Comparison of ENCODE assay signal across 8 cellular contexts in the genomic region with DNA sequence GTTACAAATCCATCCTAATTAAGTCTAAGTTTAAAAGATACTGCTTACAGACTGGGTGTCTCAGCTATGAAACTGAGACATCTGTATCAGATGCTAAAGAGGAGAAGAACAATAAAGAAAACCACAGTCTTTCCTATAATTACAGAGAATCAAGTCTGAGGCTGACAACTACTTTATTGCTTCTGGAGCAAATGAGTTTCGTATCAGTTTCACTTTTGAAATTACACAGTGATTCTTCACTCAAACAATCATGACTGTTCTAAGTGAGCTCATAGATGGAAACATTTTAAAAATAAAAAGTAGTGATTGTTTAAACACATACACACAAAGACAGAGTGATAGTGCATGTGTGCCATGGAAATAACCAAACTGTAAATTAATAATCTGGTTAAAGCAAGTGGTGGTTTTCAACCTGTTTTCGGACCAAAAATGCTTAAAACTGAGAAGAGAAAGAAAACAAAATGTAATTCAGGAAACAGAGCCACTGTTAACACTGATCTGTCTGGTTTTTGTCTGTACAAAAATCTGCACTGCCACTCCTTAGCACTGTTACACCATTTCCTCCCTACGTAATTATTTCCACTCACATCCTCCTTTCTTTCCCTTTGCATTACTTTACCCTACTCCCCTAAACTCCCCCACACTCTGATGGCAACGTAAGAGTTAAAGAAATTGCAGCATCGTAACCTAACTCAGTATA. TPM values are rescaled to one million over a fixed set of nuclear protein-coding genes. Genes with fewer than 3 reads are reported as not detected.
DNase-seq lines count a peak whose midpoint lies in the region; ATAC-seq and TF ChIP-seq lines count a peak whose summit lies in the region.

No MANE protein-coding gene starts in this region.

- peak overlapping the region; percentile 26 for H3K4me3 ChIP-seq in AG04449 (ENCODE audit: low read depth, low read length)
- H3K4me3 ChIP-seq in mucosa of descending colon, result no peak overlapping the region

- POLR2A ChIA-PET in AG04449 (lab: Yijun Ruan, JAX), result no interaction called here

- intact Hi-C loops in mucosa of descending colon (cut with DNase I, micrococcal nuclease), result no loop called here

- peaks cover 12% of the 10 kb centered on the region for H3K4me1 ChIP-seq in mucosa of descending colon (ENCODE audit: low read depth)

- no peak for TF ChIP-seq CTCF in AG04449 (IDR thresholded peaks at IDR 0.05; ENCODE audit: insufficient read depth, low read length, missing control alignments)
- TF ChIP-seq CTCF in mucosa of descending colon (IDR thresholded peaks at IDR 0.05), result no peak

- no peaks in the 10 kb centered on the region for H3K36me3 ChIP-seq in mucosa of descending colon (ENCODE audit: low read depth)

- no peak for DNase-seq in AG04449 (ENCODE audit: low read depth, low spot score)
- DNase-seq in RPMI7951 (ENCODE audit: low read depth), result peak; percentile 42
- peak; percentile 74 to 85 for DNase-seq in dermis microvascular lymphatic vessel endothelial cell (ENCODE audit: low read depth in 2 of 2)
- DNase-seq in mucosa of descending colon, result peak in 1 of 3 donors; percentile 16
- DNase-seq in DMS79 (lab: John Stamatoyannopoulos, UW), result no peak
- DNase-seq in activated CD8-positive, alpha-beta memory T cell treated with anti-CD3 and anti-CD28 coated beads for 24 hours, result no peak

- H3K9me3 ChIP-seq in mucosa of descending colon, result no peaks in the 10 kb centered on the region

- peak; percentile 77 for ATAC-seq in GM18870 (IDR thresholded peaks at IDR 0.05; ENCODE audit: unreplicated experiment)
- peak; percentile 82 for ATAC-seq in HG03064 (IDR thresholded peaks at IDR 0.05; ENCODE audit: low read depth, unreplicated experiment)
- peak; percentile 88 for ATAC-seq in mucosa of descending colon

- CTCF ChIA-PET in AG04449 (lab: Yijun Ruan, JAX), result no interaction called here

RNA-seq across cellular contexts. Expression of a gene that starts 12.5 kb away (rescaled TPM):
- 30.1 and 42.7 TPM in 2 replicates for total RNA-seq in RPMI7951 (2014; rRNA removed; shearing (Covaris generic))
- total RNA-seq in dermis microvascular lymphatic vessel endothelial cell (47.6 and 50.8 TPM in 2 replicates), mucosa of descending colon (10 to 100 TPM; 24.2 to 47.3 (median 29.5) TPM)

RNA-seq across cellular contexts. Expression of a gene that starts 53.1 kb away (rescaled TPM):
- not detected in 2 replicates for total RNA-seq in RPMI7951 (2014; rRNA removed; shearing (Covaris generic))
- total RNA-seq in dermis microvascular lymphatic vessel endothelial cell (under 0.01 TPM in 2 replicates), mucosa of descending colon (1 to 10 TPM in 1 of 3 donors, under 1 TPM in 2; 0.44 to 1.0 (median 0.92) TPM)

Comparison
In these comparisons a context has a peak if more than half of its experiments do, and no peak if none do; other contexts are left out.
1. DNase-seq: peak in RPMI7951 (single experiment) and dermis microvascular lymphatic vessel endothelial cell (2 of 2); none in AG04449 (single experiment), DMS79 (single experiment) and activated CD8-positive, alpha-beta memory T cell treated with anti-CD3 and anti-CD28 coated beads for 24 hours (single experiment).
2. Peak in every context shown above with its lines, with median percentiles within 50 percentile points of each other: ATAC-seq.